36 cellular contexts compared by ENCODE assay signal in the genomic region with DNA sequence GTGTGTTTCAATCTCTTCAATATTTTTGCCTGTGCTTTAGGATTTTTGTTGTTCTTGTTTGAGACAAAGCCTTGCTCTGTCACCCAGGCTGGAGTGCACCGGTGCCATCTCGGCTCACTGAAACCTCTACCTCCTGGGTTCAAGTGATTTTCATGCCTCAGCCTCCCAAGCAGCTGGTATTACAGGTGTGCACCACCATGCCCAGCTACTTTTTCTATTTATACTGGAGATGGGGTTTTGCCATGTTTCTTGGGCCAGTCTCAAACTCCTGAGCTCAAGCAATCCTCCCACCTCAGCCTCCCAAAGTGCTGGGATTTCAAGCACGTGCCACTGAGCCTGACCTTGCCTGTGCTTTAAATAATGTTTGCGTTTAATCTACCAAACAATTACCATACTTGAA. TPM values are rescaled to one million over a fixed set of nuclear protein-coding genes. Genes with fewer than 3 reads are reported as not detected.
"Had no signal": no experiment of that assay in that cellular context is flagged by ENCODE, and none has a peak within 500 bp of the region (broad histone marks: within the 10 kb centered on the region; RNA-seq: fewer than 3 reads in every experiment).

No MANE protein-coding gene starts in this region.

- H3K4me2 ChIP-seq: KMS-11 had no signal

- H3K9ac ChIP-seq: KMS-11 had no signal

- H3K27ac ChIP-seq: KMS-11 had no signal

- H3K9me3 ChIP-seq: MG63 had no signal

- H3K4me3 ChIP-seq: MG63 had no signal

- H3K27me3 ChIP-seq: MG63 had no signal

- H3K36me3 ChIP-seq: MG63 had no signal

- DNase-seq: Kasumi-1, KG1, MG63, MM.1S, MV-4-11, NCI-H1048, NCI-H1092, NCI-H1092 treated with DMSO at 0.1 percent for 48 hours, NCI-H1105, NCI-H1105 treated with DMSO at 0.1 percent for 48 hours, NCI-H1417, NCI-H1417 treated with DMSO at 0.1 percent for 48 hours, NCI-H1436, NCI-H1436 treated with DMSO at 0.1 percent for 48 hours, NCI-H146, NCI-H1694, NCI-H1694 treated with DMSO at 0.1 percent for 48 hours, NCI-H187, NCI-H187 treated with DMSO at 0.1 percent for 48 hours, NCI-H1930, NCI-H2029, NCI-H2029 treated with DMSO at 0.1 percent for 48 hours, NCI-H2081, NCI-H2081 treated with DMSO at 0.1 percent for 48 hours, NCI-H2107, NCI-H2171, NCI-H2171 treated with DMSO at 0.1 percent for 48 hours, NCI-H2227 treated with DMSO at 0.1 percent for 48 hours, NCI-H226, NCI-H345, NCI-H446, NCI-H446 treated with DMSO at 0.1 percent for 48 hours, NCI-H510A had no signal

RNA-seq across cellular contexts. Expression of a gene that starts 43.1 kb away (rescaled TPM):
- total RNA-seq: LHCN-M2, MCF 10A had no signal
